Comparison of ENCODE assay signal across 9 cellular contexts in genomic region chr4:56910172-56910967, GRCh38. TPM values are rescaled to one million over a fixed set of nuclear protein-coding genes. Genes with fewer than 3 reads are reported as not detected.
DNase-seq lines count a peak whose midpoint lies in the region; ATAC-seq and TF ChIP-seq lines count a peak whose summit lies in the region.
"Had no signal": no experiment of that assay in that cellular context is flagged by ENCODE, and none has a peak within 500 bp of the region (broad histone marks: within the 10 kb centered on the region; RNA-seq: fewer than 3 reads in every experiment).

No MANE protein-coding gene starts in this region.

- peaks cover 45% of the 10 kb centered on the region for H3K4me1 Mint-ChIP-seq in activated naive CD8-positive, alpha-beta T cell treated with anti-CD3 and anti-CD28 coated beads for 36 hours

- peak overlapping the region; percentile 94 for H3K4me3 Mint-ChIP-seq in activated naive CD8-positive, alpha-beta T cell treated with anti-CD3 and anti-CD28 coated beads for 36 hours

- TF ChIP-seq POLR2A in heart left ventricle (IDR thresholded peaks at IDR 0.05): no peak
- TF ChIP-seq POLR2A in upper lobe of left lung (IDR thresholded peaks at IDR 0.05): no peak

- no peak for ATAC-seq in heart left ventricle
- no peak for ATAC-seq in Right ventricle myocardium inferior
- ATAC-seq in left colon: no peak
- ATAC-seq in upper lobe of left lung (ENCODE audit: low FRiP score in 2 of 2): no peak
- no peak for ATAC-seq in HG02642 (IDR thresholded peaks at IDR 0.05; ENCODE audit: poor library complexity, unreplicated experiment)
- no peak for ATAC-seq in sciatic nerve

- H3K4me3 ChIP-seq in heart left ventricle (peak overlapping the region in 8 of 12 donors; percentile 95 to 99 (median 97)), upper lobe of left lung (peak overlapping the region in 3 of 4 donors; percentile 71 to 75 (median 72))

- 54 to 64% (median 57%) methylated on average over 6 of the region's 6 CpGs for WGBS in heart left ventricle, 4 donors
- WGBS in upper lobe of left lung, 2 donors: 65 to 72% methylated on average over 6 of the region's 6 CpGs

- H3K27ac ChIP-seq in heart left ventricle: peak overlapping the region in 2 of 12 donors; percentile 93 to 97
- H3K27ac ChIP-seq in upper lobe of left lung: no peak overlapping the region

- no peaks in the 10 kb centered on the region for H3K9me3 ChIP-seq in heart left ventricle
- H3K9me3 ChIP-seq in upper lobe of left lung: no peaks in the 10 kb centered on the region

- peaks cover 31% of the 10 kb centered on the region for H3K36me3 Mint-ChIP-seq in activated naive CD8-positive, alpha-beta T cell treated with anti-CD3 and anti-CD28 coated beads for 36 hours

- H3K27me3 ChIP-seq in heart left ventricle (no peaks in the 10 kb centered on the region), upper lobe of left lung (no peaks in the 10 kb centered on the region)

- no peaks in the 10 kb centered on the region for H3K27me3 Mint-ChIP-seq in activated naive CD8-positive, alpha-beta T cell treated with anti-CD3 and anti-CD28 coated beads for 36 hours

- no peak for TF ChIP-seq EP300 in upper lobe of left lung (IDR thresholded peaks at IDR 0.05)

- H3K4me1 ChIP-seq in heart left ventricle (peaks cover 5 to 69% (median 43%) of the 10 kb centered on the region in 12 donors), upper lobe of left lung (peaks cover 30 to 50% (median 40%) of the 10 kb centered on the region in 4 donors)

- H3K36me3 ChIP-seq in heart left ventricle: peaks cover 0 to 27% (median 10%) of the 10 kb centered on the region in 9 donors
- no peaks in the 10 kb centered on the region for H3K36me3 ChIP-seq in upper lobe of left lung

- intact Hi-C loops in heart left ventricle (cut with DNase I) (loop anchor here in 2 of 10 donors (5.0 to 10.0 kb wide), 2 partner anchors 62 to 64 kb away; partner anchors contain the start of genes NOA1 (in 1 of the 2) and POLR2B (in 1 of the 2)), Right ventricle myocardium inferior (cut with DNase I) (no loop called here), left colon (cut with DNase I, micrococcal nuclease) (no loop called here), sciatic nerve (cut with DNase I) (no loop called here)

- H3K27ac Mint-ChIP-seq in activated naive CD8-positive, alpha-beta T cell treated with anti-CD3 and anti-CD28 coated beads for 36 hours: peak overlapping the region; percentile 96

- no peaks in the 10 kb centered on the region for H3K9me3 Mint-ChIP-seq in activated naive CD8-positive, alpha-beta T cell treated with anti-CD3 and anti-CD28 coated beads for 36 hours

- TF ChIP-seq CTCF in heart left ventricle (IDR thresholded peaks at IDR 0.05) (no peak), upper lobe of left lung (IDR thresholded peaks at IDR 0.05) (no peak)

- DNase-seq in heart left ventricle (no peak), Right ventricle myocardium inferior (ENCODE audit: missing footprints) (no peak), left colon (peak; percentile 11 to 30), upper lobe of left lung (no peak), sciatic nerve (ENCODE audit: low spot score) (no peak), DMS153 treated with DMSO at 0.1 percent for 48 hours (lab: John Stamatoyannopoulos, UW; ENCODE audit: unreplicated experiment) (no peak)
- peak; percentile 8 for DNase-seq in activated naive CD8-positive, alpha-beta T cell treated with anti-CD3 and anti-CD28 coated beads for 36 hours
- DNase-seq: GF-D8 had no signal

RNA-seq across cellular contexts. Expression of gene REST, which starts 2.7 kb away (rescaled TPM):
- total RNA-seq in heart left ventricle: 10 to 100 TPM; 20.5 to 41.6 (median 29.6) TPM
- 1 to 10 TPM; 4.4 to 7.3 TPM for polyA plus RNA-seq in heart left ventricle
- total RNA-seq in Right ventricle myocardium inferior: 25.0 TPM
- total RNA-seq in activated naive CD8-positive, alpha-beta T cell treated with anti-CD3 and anti-CD28 coated beads for 36 hours: 10 to 100 TPM; 35.3 to 35.6 TPM
- total RNA-seq in left colon: 10 to 100 TPM; 26.5 to 32.1 TPM
- total RNA-seq in upper lobe of left lung: 10 to 100 TPM; 18.3 to 40.2 (median 31.8) TPM
- total RNA-seq in sciatic nerve: 41.7 TPM

Comparison
In these comparisons a context has a peak if more than half of its experiments do, and no peak if none do; other contexts are left out.
1. DNase-seq: peak in activated naive CD8-positive, alpha-beta T cell treated with anti-CD3 and anti-CD28 coated beads for 36 hours (single experiment) and left colon (2 of 2); none in heart left ventricle (0 of 5), Right ventricle myocardium inferior (single experiment), upper lobe of left lung (0 of 2), sciatic nerve (single experiment) and DMS153 treated with DMSO at 0.1 percent for 48 hours (single experiment).